In genomic region chr3:53250881-53251605, GRCh38 we compare ENCODE assay signal across 12 cellular contexts. TPM values are rescaled to one million over a fixed set of nuclear protein-coding genes. Genes with fewer than 3 reads are reported as not detected.
DNase-seq lines count a peak whose midpoint lies in the region; ATAC-seq, FAIRE-seq and TF ChIP-seq lines count a peak whose summit lies in the region.
"Had no signal": no experiment of that assay in that cellular context is flagged by ENCODE, and none has a peak within 500 bp of the region (broad histone marks: within the 10 kb centered on the region; RNA-seq: fewer than 3 reads in every experiment).

No MANE protein-coding gene starts in this region.

- TF ChIP-seq POLR2A in K562 (conservative IDR thresholded peaks at IDR 0.05) = no peak

- ATAC-seq in K562 (no peak), memory B cell (ENCODE audit: low read depth) (no peak), foreskin keratinocyte (no peak), HG03460 (IDR thresholded peaks at IDR 0.05; ENCODE audit: unreplicated experiment) (no peak), aorta (ENCODE audit: low FRiP score) (no peak)
- ATAC-seq: pancreas had no signal

- WGBS in K562 (ENCODE audit: insufficient coverage, low coverage, missing lambda C conversion rate) = 97% methylated on average over 3 of the region's 4 CpGs
- WGBS in aorta, 2 donors = 84 to 91% methylated on average over 4 of the region's 4 CpGs

- peak overlapping the region; percentile 68 to 96 (median 92) for H3K27ac ChIP-seq in BLaER1 treated with 17β-estradiol and CSF1 and Interleukin-3, amounts not matched to agents 10 nM and 100 nM
- H3K27ac ChIP-seq in HL-60 (replicated peaks) (peak overlapping the region; percentile 96), K562 (ENCODE audit: extremely low read depth, low read depth, low read length) (peak overlapping the region; percentile 30; the same call in 1 of the 3 replicates), foreskin keratinocyte (no peak overlapping the region), aorta (ENCODE audit: low read depth in 1 of 2, low read length in 2 of 2) (no peak overlapping the region)

- H3K27ac Mint-ChIP-seq in memory B cell = peak overlapping the region; percentile 86

- H3K4me3 ChIP-seq in BLaER1 treated with 17β-estradiol and CSF1 and Interleukin-3, amounts not matched to agents 10 nM and 100 nM = peak overlapping the region in 7 of 10 experiments; percentile 79 to 99 (median 96); a peak in 9 of 20 replicates
- peak overlapping the region; percentile 85 for H3K4me3 ChIP-seq in HL-60 (replicated peaks; ENCODE audit: insufficient read depth, low read length)
- H3K4me3 ChIP-seq in K562 = no peak overlapping the region
- no peak overlapping the region for H3K4me3 ChIP-seq in aorta (ENCODE audit: low read length in 2 of 2)
- H3K4me3 ChIP-seq: pancreas had no signal

- POLR2A ChIA-PET in K562 (lab: Yijun Ruan, JAX) = interaction anchor here (0.6 kb wide), 1 partner anchor 14 kb away, joined by 3 read pairs; no protein-coding TSS in a partner anchor

- CTCF ChIA-PET in K562 (lab: Yijun Ruan, JAX; ENCODE audit: low intra/inter-chr PET ratio) = no interaction called here

- peaks cover 72 to 97% (median 97%) of the 10 kb centered on the region in 11 experiments; a peak in 21 of 22 replicates for H4K20me1 ChIP-seq in BLaER1 treated with 17β-estradiol and CSF1 and Interleukin-3, amounts not matched to agents 10 nM and 100 nM
- peaks cover 46% of the 10 kb centered on the region for H4K20me1 ChIP-seq in K562 (replicated peaks; ENCODE audit: control insufficient read depth, insufficient read depth, low read length)

- TF ChIP-seq CTCF in HL-60 (IDR thresholded peaks at IDR 0.05; ENCODE audit: insufficient read depth, low read length) (no peak), K562 (IDR thresholded peaks at IDR 0.05 in 2 of 3, conservative IDR thresholded peaks at IDR 0.05 in 1 of 3; ENCODE audit: insufficient read depth in 2 of 3, low read depth in 1 of 3, low read length in 3 of 3) (no peak), foreskin keratinocyte (conservative IDR thresholded peaks at IDR 0.05) (no peak)

- TF ChIP-seq EP300 in K562 (IDR thresholded peaks at IDR 0.05; ENCODE audit: low read length) = no peak

- in situ Hi-C loops in K562 (cut with MboI) = no loop called here

- peak overlapping the region; percentile 21 for H3K4me3 Mint-ChIP-seq in memory B cell

- no peaks in the 10 kb centered on the region for H3K9me1 ChIP-seq in K562 (ENCODE audit: control insufficient read depth, insufficient read depth, low read length)

- H3K27me3 ChIP-seq in BLaER1 treated with 17β-estradiol and CSF1 and Interleukin-3, amounts not matched to agents 10 nM and 100 nM = no peaks in the 10 kb centered on the region
- H3K27me3 ChIP-seq in HL-60 (ENCODE audit: insufficient read depth, poor library complexity, severe bottlenecking) (no peaks in the 10 kb centered on the region), K562 (ENCODE audit: control insufficient read depth in 2 of 2, insufficient read depth in 2 of 2, low read length in 2 of 2) (no peaks in the 10 kb centered on the region), foreskin keratinocyte (no peaks in the 10 kb centered on the region), aorta (ENCODE audit: control insufficient read depth in 1 of 2, insufficient read depth in 2 of 2, low read length in 1 of 2) (no peaks in the 10 kb centered on the region)
- H3K27me3 ChIP-seq: pancreas had no signal

- no peak for FAIRE-seq in K562 (lab: Jason Lieb, UNC)
- FAIRE-seq: pancreas had no signal

- H3K9me3 ChIP-seq in BLaER1 treated with 17β-estradiol and CSF1 and Interleukin-3, amounts not matched to agents 10 nM and 100 nM (replicated peaks in 1 of 11) = peaks cover 4 to 11% (median 7%) of the 10 kb centered on the region in 11 experiments; a peak in 20 of 22 replicates
- no peaks in the 10 kb centered on the region for H3K9me3 ChIP-seq in K562 (replicated peaks; ENCODE audit: control insufficient read depth, insufficient read depth, low read depth, low read length)
- no peaks in the 10 kb centered on the region for H3K9me3 ChIP-seq in aorta (ENCODE audit: control insufficient read depth, low read length)
- H3K9me3 ChIP-seq: pancreas had no signal

- no peak overlapping the region for H2AFZ ChIP-seq in K562 (ENCODE audit: low read depth, low read length)

- no peaks in the 10 kb centered on the region for H3K27me3 Mint-ChIP-seq in memory B cell

- peaks cover 53% of the 10 kb centered on the region for H3K4me1 Mint-ChIP-seq in memory B cell

- H3K4me2 ChIP-seq in BLaER1 treated with 17β-estradiol and CSF1 and Interleukin-3, amounts not matched to agents 10 nM and 100 nM = peak overlapping the region; percentile 82 to 99 (median 96)
- no peak overlapping the region; the same call in 1 of the 2 replicates for H3K4me2 ChIP-seq in K562 (ENCODE audit: insufficient read depth, low read length)

- H3K9ac ChIP-seq in BLaER1 treated with 17β-estradiol and CSF1 and Interleukin-3, amounts not matched to agents 10 nM and 100 nM = peak overlapping the region; percentile 84 to 98 (median 94); a peak in 20 of 22 replicates
- peak overlapping the region in 1 of 2 experiments; percentile 75; a peak in 2 of 4 replicates for H3K9ac ChIP-seq in K562 (ENCODE audit: insufficient read depth in 1 of 2, low read depth in 2 of 2, low read length in 2 of 2)

- peaks cover 5 to 62% (median 37%) of the 10 kb centered on the region in 11 experiments for H3K36me3 ChIP-seq in BLaER1 treated with 17β-estradiol and CSF1 and Interleukin-3, amounts not matched to agents 10 nM and 100 nM
- H3K36me3 ChIP-seq in K562 (ENCODE audit: control insufficient read depth, insufficient read depth, low read length) = peaks cover 46% of the 10 kb centered on the region
- no peaks in the 10 kb centered on the region for H3K36me3 ChIP-seq in aorta (ENCODE audit: control insufficient read depth in 1 of 2, insufficient read depth in 2 of 2, low read length in 1 of 2)
- H3K36me3 ChIP-seq: pancreas had no signal

- BruUV-seq in K562 (replicated peaks; lab: Mats Ljungman, UMichigan) = no TSS peak

- H3K9me3 Mint-ChIP-seq in memory B cell = no peaks in the 10 kb centered on the region

- H3K36me3 Mint-ChIP-seq in memory B cell = peaks cover 3% of the 10 kb centered on the region

- DNase-seq in HL-60 (ENCODE audit: low read depth in 1 of 2, low spot score in 1 of 2) (no peak), K562 (ENCODE audit: extremely low read depth in 1 of 4, low spot score in 3 of 4) (no peak), memory B cell (ENCODE audit: low spot score in 2 of 2) (no peak), foreskin keratinocyte (no peak), kidney tubule cell (ENCODE audit: low spot score) (no peak), aorta (no peak)
- DNase-seq: amniotic stem cell, DMS79, pancreas, T1000 had no signal

- intact Hi-C loops in K562 (cut with micrococcal nuclease) (no loop called here), aorta (cut with DNase I) (no loop called here)

- TF ChIP-seq RAD21 in K562 (CRISPR knock-in tag; conservative IDR thresholded peaks at IDR 0.05 in 1 of 2, IDR thresholded peaks at IDR 0.05 in 1 of 2) = no peak

- peaks cover 97% of the 10 kb centered on the region for H3K79me2 ChIP-seq in K562 (ENCODE audit: control insufficient read depth, insufficient read depth, low read length)

- peaks cover 67 to 75% (median 71%) of the 10 kb centered on the region in 10 experiments for H3K4me1 ChIP-seq in BLaER1 treated with 17β-estradiol and CSF1 and Interleukin-3, amounts not matched to agents 10 nM and 100 nM
- peaks cover 36 to 55% of the 10 kb centered on the region in 2 experiments; a peak in 4 of 5 replicates for H3K4me1 ChIP-seq in K562 (replicated peaks in 1 of 2; ENCODE audit: control insufficient read depth in 2 of 2, insufficient read depth in 2 of 2, low read length in 2 of 2)
- no peaks in the 10 kb centered on the region for H3K4me1 ChIP-seq in foreskin keratinocyte
- H3K4me1 ChIP-seq in aorta (ENCODE audit: control insufficient read depth in 1 of 2, insufficient read depth in 2 of 2, low read length in 2 of 2) = peaks cover 0 to 2% of the 10 kb centered on the region in 2 donors

TF ChIP-seq in K562, 482 proteins besides CTCF, POLR2A, EP300 and RAD21 (continues in another document):
- TF ChIP-seq MYC (IDR thresholded peaks at IDR 0.05; ENCODE audit: low read depth, low read length) (no peak), MYC (CRISPR knock-in tag; IDR thresholded peaks at IDR 0.05; ENCODE audit: borderline replicate concordance, low read depth) (no peak), TFE3 (CRISPR knock-in tag; IDR thresholded peaks at IDR 0.05) (no peak)

RNA-seq across cellular contexts. Expression of gene TKT, which starts 4.8 kb away (rescaled TPM):
- 73.0 and 172 TPM in 2 replicates for total RNA-seq in K562 (2011; cell fraction: chromatin; rRNA removed; ENCODE audit: low replicate concordance)
- 134 and 158 TPM in 2 replicates for total RNA-seq in K562 (2011; cell fraction: nucleolus; rRNA removed)
- 104 and 119 TPM in 2 replicates for total RNA-seq in K562 (2011; cell fraction: nucleoplasm; rRNA removed)
- total RNA-seq in K562 (2014; rRNA removed) = 288 and 355 TPM in 2 replicates
- 88.1 and 108 TPM in 2 replicates for total RNA-seq in K562 (2014; rRNA removed; fragmentation: Illumina TruSeq; extraction: Trizol)
- total RNA-seq in K562 (2015; rRNA removed; fragmentation: Illumina TruSeq; extraction: Trizol) = 187 and 191 TPM in 2 replicates
- total RNA-seq in K562 (2021) = 401 and 410 TPM in 2 replicates
- polyA plus RNA-seq in K562 (2011; rRNA removed) = 70.1 and 173 TPM in 2 replicates
- polyA plus RNA-seq in K562 (2011; cell fraction: cytosol; rRNA removed) = 89.6 and 124 TPM in 2 replicates
- 101 and 154 TPM in 2 replicates for polyA plus RNA-seq in K562 (2011; cell fraction: nucleus; rRNA removed)
- 282 and 441 TPM in 2 replicates for polyA plus RNA-seq in K562 (2012)
- 250 and 316 TPM in 2 replicates for polyA plus RNA-seq in K562 (2014; fragmentation: Illumina TruSeq; extraction: Trizol)
- 100 to 1,000 TPM in 1 of 2 experiments, 10 to 100 TPM in 1; 58.1 to 107 TPM for polyA plus RNA-seq in K562 (2014; fragmentation: Nextera tagmentation; extraction: Ambion mirVana)
- 226 and 263 TPM in 2 replicates for polyA plus RNA-seq in K562 (2014; rRNA removed)
- polyA minus RNA-seq in K562 (2011; rRNA and poly(A)+ RNA removed) = 52.4 and 66.2 TPM in 2 replicates
- 125 and 206 TPM in 2 replicates for polyA minus RNA-seq in K562 (2011; cell fraction: cytosol; rRNA and poly(A)+ RNA removed)
- 45.1 and 56.1 TPM in 2 replicates for polyA minus RNA-seq in K562 (2011; cell fraction: nucleus; rRNA and poly(A)+ RNA removed)
- 537 and 542 TPM in 2 replicates for total RNA-seq in foreskin keratinocyte
- 588 and 603 TPM in 2 replicates for polyA plus RNA-seq in foreskin keratinocyte
- total RNA-seq in aorta = 100 to 1,000 TPM; 109 to 183 TPM
- 100 to 1,000 TPM in 1 of 2 donors, 10 to 100 TPM in 1; 92.4 to 208 TPM for polyA plus RNA-seq in aorta

Comparison
In these comparisons a context has a peak if more than half of its experiments do, and no peak if none do; other contexts are left out.
1. H3K27ac ChIP-seq: peak in BLaER1 treated with 17β-estradiol and CSF1 and Interleukin-3, amounts not matched to agents 10 nM and 100 nM (11 of 11), HL-60 (single experiment) and K562 (single experiment); none in foreskin keratinocyte (single experiment) and aorta (0 of 2).
2. H3K4me3 ChIP-seq: peak in BLaER1 treated with 17β-estradiol and CSF1 and Interleukin-3, amounts not matched to agents 10 nM and 100 nM (7 of 10) and HL-60 (single experiment); none in K562 (single experiment) and aorta (0 of 2).